Comparison of ENCODE assay signal across 8 cellular contexts in genomic region chr12:42589465-42590323, GRCh38. TPM values are rescaled to one million over a fixed set of nuclear protein-coding genes. Genes with fewer than 3 reads are reported as not detected.
A peak's percentile ranks its signal among the peaks of the same experiment; 100 is the strongest.
DNase-seq lines count a peak whose midpoint lies in the region; ATAC-seq and TF ChIP-seq lines count a peak whose summit lies in the region.

TSS of gene PRICKLE1 (minus strand) at chr12:42589746. CDS start at chr12:42472516, 117,230 bp downstream.

- no peaks in the 10 kb centered on the region for H3K9me2 ChIP-seq in SU-DHL-6 (replicated peaks; ENCODE audit: insufficient read depth, low read length)

- no peaks in the 10 kb centered on the region for H4K20me1 ChIP-seq in SU-DHL-6 (ENCODE audit: low read depth, low read length)

- no peaks in the 10 kb centered on the region for H3K79me2 ChIP-seq in SU-DHL-6 (ENCODE audit: insufficient read depth, low read length)

- H3K4me3 Mint-ChIP-seq in stimulated activated naive CD8-positive, alpha-beta T cell treated with anti-CD3 and anti-CD28 coated beads, Interleukin-15, Interleukin-2, amounts not matched to agents 100 ng/mL and 50 ng/mL, for 24 hours, result peak within 1 kb of the TSS; percentile 72

- peaks cover 14% of the 10 kb centered on the region for H3K4me1 Mint-ChIP-seq in stimulated activated naive CD8-positive, alpha-beta T cell treated with anti-CD3 and anti-CD28 coated beads, Interleukin-15, Interleukin-2, amounts not matched to agents 100 ng/mL and 50 ng/mL, for 24 hours (ENCODE audit: low read depth)

- no peaks in the 10 kb centered on the region for H3K36me3 ChIP-seq in SU-DHL-6 (ENCODE audit: low read length)
- H3K36me3 ChIP-seq in effector memory CD4-positive, alpha-beta T cell (ENCODE audit: control insufficient read depth, insufficient read depth, low read length), result no peaks in the 10 kb centered on the region

- no peaks in the 10 kb centered on the region for H3F3A ChIP-seq in SU-DHL-6 (ENCODE audit: insufficient read depth)

- no peak within 1 kb of the TSS for H3K27ac ChIP-seq in SU-DHL-6 (ENCODE audit: low read depth, low read length)
- no peak within 1 kb of the TSS for H3K27ac ChIP-seq in effector memory CD4-positive, alpha-beta T cell (ENCODE audit: insufficient read depth, low read length, poor library complexity, severe bottlenecking)

- H3K4me3 ChIP-seq in SU-DHL-6 (ENCODE audit: insufficient read depth, low read length, poor library complexity, severe bottlenecking), result peak within 1 kb of the TSS; percentile 37
- peak within 1 kb of the TSS; percentile 25 for H3K4me3 ChIP-seq in effector memory CD4-positive, alpha-beta T cell (ENCODE audit: insufficient read depth, low read depth, low read length, poor library complexity, severe bottlenecking)

- peak within 1 kb of the TSS; percentile 84 for H2AFZ ChIP-seq in SU-DHL-6 (ENCODE audit: low read depth, low read length, severe bottlenecking)

- peak within 1 kb of the TSS; percentile 52 for H3K4me2 ChIP-seq in SU-DHL-6 (ENCODE audit: low read depth, low read length, poor library complexity, severe bottlenecking)

- H3K27me3 ChIP-seq in SU-DHL-6 (ENCODE audit: low read length), result no peaks in the 10 kb centered on the region; the same call in 1 of the 2 replicates
- H3K27me3 ChIP-seq in effector memory CD4-positive, alpha-beta T cell (replicated peaks; ENCODE audit: control insufficient read depth, insufficient read depth, low read length, poor library complexity, severe bottlenecking), result peaks cover 11% of the 10 kb centered on the region

- H3K9me3 ChIP-seq in SU-DHL-6 (ENCODE audit: insufficient read depth, low read length), result no peaks in the 10 kb centered on the region
- H3K9me3 ChIP-seq in effector memory CD4-positive, alpha-beta T cell (ENCODE audit: control insufficient read depth, low read length), result no peaks in the 10 kb centered on the region

- H3K27ac Mint-ChIP-seq in stimulated activated naive CD8-positive, alpha-beta T cell treated with anti-CD3 and anti-CD28 coated beads, Interleukin-15, Interleukin-2, amounts not matched to agents 100 ng/mL and 50 ng/mL, for 24 hours, result no peak within 1 kb of the TSS

- peaks cover 8% of the 10 kb centered on the region for H3K4me1 ChIP-seq in effector memory CD4-positive, alpha-beta T cell (ENCODE audit: control insufficient read depth, insufficient read depth, low read length, poor library complexity, severe bottlenecking)

- TF ChIP-seq CTCF in SU-DHL-6 (IDR thresholded peaks at IDR 0.05; ENCODE audit: insufficient read depth, low read length, poor library complexity, severe bottlenecking), result no peak

- H3K36me3 Mint-ChIP-seq in stimulated activated naive CD8-positive, alpha-beta T cell treated with anti-CD3 and anti-CD28 coated beads, Interleukin-15, Interleukin-2, amounts not matched to agents 100 ng/mL and 50 ng/mL, for 24 hours (ENCODE audit: low read depth), result no peaks in the 10 kb centered on the region

- no peaks in the 10 kb centered on the region for H3K9me3 Mint-ChIP-seq in stimulated activated naive CD8-positive, alpha-beta T cell treated with anti-CD3 and anti-CD28 coated beads, Interleukin-15, Interleukin-2, amounts not matched to agents 100 ng/mL and 50 ng/mL, for 24 hours

- H3K9ac ChIP-seq in SU-DHL-6 (ENCODE audit: low read length), result peak within 1 kb of the TSS; percentile 33; the same call in 1 of the 2 replicates

- peaks cover 65% of the 10 kb centered on the region for H3K27me3 Mint-ChIP-seq in stimulated activated naive CD8-positive, alpha-beta T cell treated with anti-CD3 and anti-CD28 coated beads, Interleukin-15, Interleukin-2, amounts not matched to agents 100 ng/mL and 50 ng/mL, for 24 hours

- DNase-seq in DMS53 (lab: John Stamatoyannopoulos, UW) (peak; percentile 93), lung microvascular endothelial cell (ENCODE audit: low read depth in 2 of 2) (peak; percentile 63 to 74), HT-29 (ENCODE audit: low spot score) (no peak)
- DNase-seq in effector memory CD4-positive, alpha-beta T cell, result no peak

- ATAC-seq in GM19467 (IDR thresholded peaks at IDR 0.05; ENCODE audit: unreplicated experiment) (peak; percentile 85), HG03520 (IDR thresholded peaks at IDR 0.05; ENCODE audit: unreplicated experiment) (peak; percentile 73)

RNA-seq across cellular contexts. Expression of gene PRICKLE1, which starts in this region (rescaled TPM):
- total RNA-seq in lung microvascular endothelial cell, result 9.4 and 22.2 TPM in 2 replicates
- 0.76 and 1.6 TPM in 2 replicates for total RNA-seq in HT-29 (2014; rRNA removed; shearing (Covaris generic))

Comparison
In these comparisons a context has a peak if more than half of its experiments do, and no peak if none do; other contexts are left out.
1. DNase-seq: peak in DMS53 (single experiment) and lung microvascular endothelial cell (2 of 2); none in effector memory CD4-positive, alpha-beta T cell (0 of 3) and HT-29 (single experiment).